ENCODE assay signal across 11 cellular contexts in the genomic region with DNA sequence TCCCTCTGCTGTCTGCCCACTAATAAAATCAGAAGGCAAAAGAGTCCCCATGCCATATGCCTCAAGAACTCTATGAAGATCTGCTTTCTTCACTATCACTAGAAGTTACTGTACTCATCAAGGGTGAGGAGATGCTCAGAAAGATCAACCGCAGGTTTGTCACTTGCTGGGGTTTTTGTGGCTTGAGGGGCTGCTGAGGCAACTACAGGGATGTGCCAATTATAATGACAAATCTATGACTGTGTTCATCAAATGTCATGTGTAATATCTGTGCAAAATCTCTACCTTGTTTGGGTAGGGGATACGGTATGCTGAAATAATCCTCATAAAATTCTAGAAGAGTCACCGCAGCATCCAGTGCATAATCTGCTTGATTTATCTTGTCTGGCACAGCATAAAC. TPM values are rescaled to one million over a fixed set of nuclear protein-coding genes. Genes with fewer than 3 reads are reported as not detected.
A peak's percentile ranks its signal among the peaks of the same experiment; 100 is the strongest.
DNase-seq lines count a peak whose midpoint lies in the region; ATAC-seq and TF ChIP-seq lines count a peak whose summit lies in the region.
"Had no signal": no experiment of that assay in that cellular context is flagged by ENCODE, and none has a peak within 500 bp of the region (broad histone marks: within the 10 kb centered on the region; RNA-seq: fewer than 3 reads in every experiment).

No MANE protein-coding gene starts in this region.

- H3K27ac ChIP-seq in HEK293 (ENCODE audit: extremely low read depth, low read depth, low read length): no peak overlapping the region
- H3K27ac ChIP-seq in upper lobe of left lung: no peak overlapping the region
- H3K27ac ChIP-seq: PC-9 had no signal

- intact Hi-C loops in left colon (cut with DNase I, micrococcal nuclease): no loop called here

- peak overlapping the region; percentile 49 for H3K4me3 Mint-ChIP-seq in activated naive CD4-positive, alpha-beta T cell treated with anti-CD3 and anti-CD28 coated beads, Interleukin-2, amount 50 U/mL, for 24 hours
- H3K4me3 Mint-ChIP-seq in chondrocyte (ENCODE audit: unreplicated experiment): no peak overlapping the region

- CTCF ChIA-PET in HEK293 (lab: Yijun Ruan, JAX): interaction anchor here (1.1 kb wide), 2 partner anchors 32 to 42 kb away, joined by 3 read pairs; no protein-coding TSS in a partner anchor

- H3K27me3 ChIP-seq in upper lobe of left lung: no peaks in the 10 kb centered on the region

- H3K4me3 ChIP-seq in HEK293 (ENCODE audit: low read depth, low read length) (no peak overlapping the region), upper lobe of left lung (no peak overlapping the region)
- H3K4me3 ChIP-seq: lung, PC-9 had no signal

- peaks cover 6 to 22% of the 10 kb centered on the region in 2 experiments for H3K36me3 ChIP-seq in HEK293 (ENCODE audit: control insufficient read depth in 2 of 2, insufficient read depth in 1 of 2, low read length in 2 of 2)
- H3K36me3 ChIP-seq in upper lobe of left lung: peaks cover 4 to 93% (median 49%) of the 10 kb centered on the region in 4 donors

- TF ChIP-seq EP300 in upper lobe of left lung (IDR thresholded peaks at IDR 0.05): no peak

- H3K9me3 ChIP-seq in HEK293 (ENCODE audit: control insufficient read depth, insufficient read depth, low read depth, low read length) (no peaks in the 10 kb centered on the region), upper lobe of left lung (no peaks in the 10 kb centered on the region)

- H3K4me1 ChIP-seq in HEK293 (ENCODE audit: control insufficient read depth, insufficient read depth, low read length) (peaks cover 3% of the 10 kb centered on the region; the same call in 1 of the 2 replicates), upper lobe of left lung (peaks cover 0 to 7% (median 2%) of the 10 kb centered on the region in 4 donors)

- TF ChIP-seq POLR2A in upper lobe of left lung (IDR thresholded peaks at IDR 0.05): no peak

- peaks cover 33% of the 10 kb centered on the region for H3K36me3 Mint-ChIP-seq in activated naive CD4-positive, alpha-beta T cell treated with anti-CD3 and anti-CD28 coated beads, Interleukin-2, amount 50 U/mL, for 24 hours
- peaks cover 21% of the 10 kb centered on the region for H3K36me3 Mint-ChIP-seq in chondrocyte (ENCODE audit: low read depth)

- H3K27me3 Mint-ChIP-seq in activated naive CD4-positive, alpha-beta T cell treated with anti-CD3 and anti-CD28 coated beads, Interleukin-2, amount 50 U/mL, for 24 hours: no peaks in the 10 kb centered on the region
- no peaks in the 10 kb centered on the region for H3K27me3 Mint-ChIP-seq in chondrocyte (ENCODE audit: low read depth)

- TF ChIP-seq CTCF in HEK293 (tag by site-specific recombination; IDR thresholded peaks at IDR 0.05): no peak
- no peak for TF ChIP-seq CTCF in chondrocyte (IDR thresholded peaks at IDR 0.05)
- TF ChIP-seq CTCF in upper lobe of left lung (IDR thresholded peaks at IDR 0.05): no peak

- DNase-seq in activated CD4-positive, alpha-beta T cell treated with anti-CD3 and anti-CD28 coated beads, Interleukin-2, amount 50 U/mL, for 48 hours: peak; percentile 41 to 51
- DNase-seq in stimulated activated CD4-positive, alpha-beta T cell treated with anti-CD3 and anti-CD28 coated beads, Interleukin-4, amount 100 ng/mL, for 48 hours (ENCODE audit: low read depth in 2 of 2): peak; percentile 30 to 46
- no peak for DNase-seq in chondrocyte (ENCODE audit: low spot score)
- no peak for DNase-seq in upper lobe of left lung
- no peak for DNase-seq in left colon
- DNase-seq: PC-9 had no signal

- POLR2A ChIA-PET in HEK293 (lab: Yijun Ruan, JAX): no interaction called here

- H3K4me1 Mint-ChIP-seq in activated naive CD4-positive, alpha-beta T cell treated with anti-CD3 and anti-CD28 coated beads, Interleukin-2, amount 50 U/mL, for 24 hours: peaks cover 68% of the 10 kb centered on the region
- H3K4me1 Mint-ChIP-seq in chondrocyte (ENCODE audit: low read depth): peaks cover 23% of the 10 kb centered on the region

- H3K27ac Mint-ChIP-seq in activated naive CD4-positive, alpha-beta T cell treated with anti-CD3 and anti-CD28 coated beads, Interleukin-2, amount 50 U/mL, for 24 hours: peak overlapping the region; percentile 80
- H3K27ac Mint-ChIP-seq in chondrocyte (ENCODE audit: unreplicated experiment): no peak overlapping the region

- WGBS in upper lobe of left lung, 2 donors: 85 to 87% methylated on average over 3 of the region's 3 CpGs

- no peaks in the 10 kb centered on the region for H3K9me3 Mint-ChIP-seq in activated naive CD4-positive, alpha-beta T cell treated with anti-CD3 and anti-CD28 coated beads, Interleukin-2, amount 50 U/mL, for 24 hours
- H3K9me3 Mint-ChIP-seq in chondrocyte (ENCODE audit: low read depth): peaks cover 8% of the 10 kb centered on the region

- ATAC-seq in upper lobe of left lung (ENCODE audit: low FRiP score in 2 of 2) (no peak), GM21737 (IDR thresholded peaks at IDR 0.05; ENCODE audit: unreplicated experiment) (no peak), left colon (no peak)
- ATAC-seq: esophagus mucosa had no signal

TF ChIP-seq in HEK293, 187 proteins besides CTCF, POLR2A, EP300 and RAD21:
- TF ChIP-seq ZNF510 (tag by site-specific recombination; IDR thresholded peaks at IDR 0.05; ENCODE audit: insufficient replicate concordance) (peak; percentile 20), ZNF214 (tag by site-specific recombination; IDR thresholded peaks at IDR 0.05; ENCODE audit: borderline replicate concordance) (no peak), ZNF184 (tag by site-specific recombination; IDR thresholded peaks at IDR 0.05) (no peak), OSR2 (tag by site-specific recombination; IDR thresholded peaks at IDR 0.05) (no peak)

RNA-seq across cellular contexts. Expression of a gene that starts 13.0 kb away (rescaled TPM):
- total RNA-seq in chondrocyte: 34.6 to 58.5 TPM (median 36.5 TPM) in 3 replicates
- total RNA-seq in upper lobe of left lung: 10 to 100 TPM; 26.2 to 62.5 (median 49.5) TPM
- total RNA-seq in left colon: 100 to 1,000 TPM; 112 to 120 TPM

Comparison
In these comparisons a context has a peak if more than half of its experiments do, and no peak if none do; other contexts are left out.
1. DNase-seq: peak in activated CD4-positive, alpha-beta T cell treated with anti-CD3 and anti-CD28 coated beads, Interleukin-2, amount 50 U/mL, for 48 hours (2 of 2) and stimulated activated CD4-positive, alpha-beta T cell treated with anti-CD3 and anti-CD28 coated beads, Interleukin-4, amount 100 ng/mL, for 48 hours (2 of 2); none in chondrocyte (single experiment), upper lobe of left lung (0 of 2) and left colon (0 of 2).